Comparison of ENCODE assay signal across 20 cellular contexts in the genomic region with DNA sequence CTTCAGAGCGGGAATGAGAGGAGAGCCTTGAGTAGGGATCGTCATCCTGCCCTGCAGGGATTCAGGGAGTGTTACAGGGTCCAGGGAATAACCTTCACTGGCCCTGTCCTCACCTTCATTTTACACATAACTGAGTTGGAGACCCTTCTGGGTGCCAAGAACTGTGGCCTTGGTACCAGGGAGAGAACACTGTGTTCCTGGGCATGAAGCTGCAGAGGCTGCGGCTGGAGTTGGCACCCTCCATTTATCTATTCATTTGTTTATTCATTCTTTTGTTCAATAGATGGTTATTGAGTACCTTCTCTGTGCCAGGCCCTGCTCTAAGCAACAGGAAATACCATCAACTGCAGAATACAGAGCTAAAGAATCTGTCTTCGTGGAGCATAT. TPM values are rescaled to one million over a fixed set of nuclear protein-coding genes. Genes with fewer than 3 reads are reported as not detected.
DNase-seq lines count a peak whose midpoint lies in the region; ATAC-seq and TF ChIP-seq lines count a peak whose summit lies in the region.
"Had no signal": no experiment of that assay in that cellular context is flagged by ENCODE, and none has a peak within 500 bp of the region (broad histone marks: within the 10 kb centered on the region; RNA-seq: fewer than 3 reads in every experiment).

No MANE protein-coding gene starts in this region.

- no peak for ATAC-seq in PC-3

- no peak overlapping the region for H4K8ac ChIP-seq in neuronal stem cell (ENCODE audit: low read depth, low read length)

- peaks cover 12% of the 10 kb centered on the region for H3F3A ChIP-seq in PC-3 (ENCODE audit: low read length, unreplicated experiment)

- H3K4ac ChIP-seq in neuronal stem cell (ENCODE audit: low read length), result no peak overlapping the region

- H3K9me3 ChIP-seq in PC-3 (ENCODE audit: low read length) (no peaks in the 10 kb centered on the region), neuronal stem cell (replicated peaks in 1 of 2; ENCODE audit: control insufficient read depth in 2 of 2, insufficient read depth in 1 of 2, low read depth in 1 of 2, low read length in 2 of 2) (no peaks in the 10 kb centered on the region)

- H3K4me2 ChIP-seq in PC-3 (ENCODE audit: low read length) (no peak overlapping the region), neuronal stem cell (ENCODE audit: insufficient read depth, low read length, poor library complexity, severe bottlenecking) (no peak overlapping the region)

- H3K14ac ChIP-seq in neuronal stem cell (ENCODE audit: low read length), result no peak overlapping the region

- no peak overlapping the region for H2AK5ac ChIP-seq in neuronal stem cell (ENCODE audit: low read depth, low read length)

- H2BK120ac ChIP-seq in neuronal stem cell (ENCODE audit: low read depth, low read length), result no peak overlapping the region

- WGBS in neuronal stem cell (ENCODE audit: extremely low coverage in 2 of 2, insufficient read length in 2 of 2, insufficient replicate concordance in 1 of 2), 2 donors, result no CpG with 5 or more reads among the region's 4 CpGs

- no peaks in the 10 kb centered on the region for H3K9me2 ChIP-seq in PC-3 (replicated peaks; ENCODE audit: low read length)

- H2BK15ac ChIP-seq in neuronal stem cell (ENCODE audit: low read length), result peak overlapping the region; percentile 11

- H3K36me3 ChIP-seq in PC-3 (ENCODE audit: low read depth, low read length) (peaks cover 11% of the 10 kb centered on the region; the same call in 1 of the 2 replicates), neuronal stem cell (replicated peaks in 1 of 2; ENCODE audit: control insufficient read depth in 2 of 2, insufficient read depth in 2 of 2, low read length in 2 of 2) (no peaks in the 10 kb centered on the region)
- H3K36me3 ChIP-seq: cardiac muscle cell had no signal

- H4K91ac ChIP-seq in neuronal stem cell (ENCODE audit: low read depth, low read length, poor library complexity), result no peak overlapping the region

- H3K27ac ChIP-seq in C4-2B (peak overlapping the region; percentile 54), PC-3 (ENCODE audit: low read length) (peak overlapping the region; percentile 90; the same call in 1 of the 2 replicates), epithelial cell of prostate (peak overlapping the region; percentile 95), neuronal stem cell (replicated peaks; ENCODE audit: low read length) (no peak overlapping the region)
- H3K27ac ChIP-seq: cardiac muscle cell had no signal

- peak overlapping the region; percentile 73 for H3K18ac ChIP-seq in neuronal stem cell (ENCODE audit: low read length)

- POLR2A ChIA-PET in PC-3 (lab: Charles Lee; ENCODE audit: unreplicated experiment), result no interaction called here

- no peak overlapping the region for H2BK5ac ChIP-seq in neuronal stem cell (ENCODE audit: low read length)

- DNase-seq in PC-3 (no peak), epithelial cell of prostate (ENCODE audit: low read depth, low spot score) (no peak), neuronal stem cell (ENCODE audit: low spot score) (no peak), ACHN (no peak), middle frontal gyrus (ENCODE audit: extremely low spot score, low spot score) (no peak), SK-N-DZ (ENCODE audit: low spot score) (no peak)
- no peak for DNase-seq in central memory CD4-positive, alpha-beta T cell
- DNase-seq: activated CD4-positive, alpha-beta memory T cell treated with anti-CD3 and anti-CD28 coated beads, Interleukin-2, amount 10 ng/mL, durations not matched to agents 7 days and 5 days; effector CD8-positive, alpha-beta T cell; Karpas-422; left colon; naive B cell; NCI-H1436 treated with DMSO at 0.1 percent for 48 hours; NCI-H510A treated with DMSO at 0.1 percent for 48 hours; retina; stimulated activated CD4-positive, alpha-beta T cell treated with anti-CD3 and anti-CD28 coated beads, Interleukin-2, amount 100 ng/mL, for 24 hours; T-helper 1 cell had no signal

- H2BK12ac ChIP-seq in neuronal stem cell (ENCODE audit: low read length), result no peak overlapping the region

- H3K27me3 ChIP-seq in PC-3 (ENCODE audit: low read length) (no peaks in the 10 kb centered on the region), neuronal stem cell (ENCODE audit: control insufficient read depth in 3 of 3, insufficient read depth in 3 of 3, low read depth in 1 of 3, low read length in 3 of 3) (peaks cover 0 to 54% (median 5%) of the 10 kb centered on the region in 3 experiments)

- H3K9ac ChIP-seq in PC-3 (ENCODE audit: low read length) (no peak overlapping the region), neuronal stem cell (ENCODE audit: low read depth, low read length, poor library complexity) (no peak overlapping the region)

- H3K79me2 ChIP-seq in PC-3 (ENCODE audit: low read length), result peaks cover 57% of the 10 kb centered on the region

- no peak for TF ChIP-seq CTCF in C4-2B (conservative IDR thresholded peaks at IDR 0.05)
- TF ChIP-seq CTCF in PC-3 (conservative IDR thresholded peaks at IDR 0.05; ENCODE audit: low read depth, low read length), result no peak

- CTCF ChIA-PET in PC-3 (lab: Charles Lee), result no interaction called here

- H4K20me1 ChIP-seq in PC-3 (ENCODE audit: low read length), result no peaks in the 10 kb centered on the region

- no peaks in the 10 kb centered on the region for H3K79me1 ChIP-seq in neuronal stem cell (ENCODE audit: low read depth, low read length)

- peaks cover 65% of the 10 kb centered on the region for H3K4me1 ChIP-seq in PC-3 (ENCODE audit: insufficient read depth, low read length)
- peaks cover 6 to 12% of the 10 kb centered on the region in 2 donors for H3K4me1 ChIP-seq in neuronal stem cell (ENCODE audit: control insufficient read depth in 2 of 2, insufficient read depth in 1 of 2, low read depth in 1 of 2, low read length in 2 of 2)

- H2AFZ ChIP-seq in PC-3 (ENCODE audit: low read length), result no peak overlapping the region
- H2AFZ ChIP-seq in neuronal stem cell (ENCODE audit: low read length), result no peak overlapping the region

- BruUV-seq in PC-3 (replicated peaks; lab: Mats Ljungman, UMichigan), result no TSS peak

- H3K23ac ChIP-seq in neuronal stem cell (ENCODE audit: low read depth, low read length, poor library complexity), result no peak overlapping the region

- in situ Hi-C loops in ACHN (cut with HindIII; ENCODE audit: low pct_ligation_motif_present, low pct_unique_long_range_greater_than_20kb, low sequenced_read_pairs), result no loop called here

- H3K4me3 ChIP-seq in PC-3 (ENCODE audit: low read length) (no peak overlapping the region), neuronal stem cell (ENCODE audit: low read length in 2 of 2) (no peak overlapping the region)
- H3K4me3 ChIP-seq: cardiac muscle cell had no signal

- intact Hi-C loops in PC-3 (cut with micrococcal nuclease), result no loop called here

RNA-seq across cellular contexts. Expression of a gene that starts 6.7 kb away (rescaled TPM):
- 50.2 and 64.4 TPM in 2 replicates for total RNA-seq in PC-3 (2014; rRNA removed)
- polyA plus RNA-seq in neuronal stem cell (2013, experiment 1 of 2), result 0.26 TPM
- 0.22 TPM for polyA plus RNA-seq in neuronal stem cell (2013, experiment 2 of 2)
- polyA plus RNA-seq in SK-N-DZ (2014; cell fraction: cytosol; rRNA removed), result 0.57 and 0.93 TPM in 2 replicates
- 0.82 and 2.0 TPM in 2 replicates for polyA plus RNA-seq in SK-N-DZ (2014; cell fraction: nucleus; rRNA removed)
- total RNA-seq: activated T-helper 1 cell treated with anti-CD3 and anti-CD28 coated beads, Interleukin-12 subunit alpha, Interleukin-12 subunit beta, Interleukin-2, Interleukin-4 antibody, amounts not matched to agents 30 ng/mL and 10 ng/mL and 1 ng/mL, durations not matched to agents 14 hours and 24 hours and 36 hours; cardiac muscle cell had no signal
